Comparison of ENCODE assay signal across 1 cellular context in genomic region chr11:67355023-67355793, GRCh38.
TF ChIP-seq lines count a peak whose summit lies in the region.

No MANE protein-coding gene starts in this region.

TF ChIP-seq in endothelial cell of umbilical vein, 7 proteins besides CTCF, POLR2A, EP300 and RAD21:
- no peak for TF ChIP-seq JUN (IDR thresholded peaks at IDR 0.05; ENCODE audit: borderline replicate concordance, insufficient read depth, insufficient read length, low read depth)
- TF ChIP-seq MYC (IDR thresholded peaks at IDR 0.05; ENCODE audit: low read depth, low read length), result no peak
- no peak for TF ChIP-seq EZH2 (IDR thresholded peaks at IDR 0.05; ENCODE audit: borderline replicate concordance, low read depth, low read length, severe bottlenecking)
- TF ChIP-seq, protein P1, sequence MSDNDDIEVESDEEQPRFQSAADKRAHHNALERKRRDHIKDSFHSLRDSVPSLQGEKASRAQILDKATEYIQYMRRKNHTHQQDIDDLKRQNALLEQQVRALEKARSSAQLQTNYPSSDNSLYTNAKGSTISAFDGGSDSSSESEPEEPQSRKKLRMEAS (IDR thresholded peaks at IDR 0.05; ENCODE audit: insufficient read depth, insufficient read length), result no peak
- TF ChIP-seq POLR2AphosphoS5 (IDR thresholded peaks at IDR 0.05; ENCODE audit: insufficient read depth, low read depth, low read length), result no peak
- no peak for TF ChIP-seq FOS (IDR thresholded peaks at IDR 0.05; ENCODE audit: borderline replicate concordance, insufficient read depth, low read length)
- TF ChIP-seq GATA2 (IDR thresholded peaks at IDR 0.05; ENCODE audit: insufficient read depth, insufficient read length, low read depth, low read length), result no peak
